9 cellular contexts compared by ENCODE assay signal in the genomic region with DNA sequence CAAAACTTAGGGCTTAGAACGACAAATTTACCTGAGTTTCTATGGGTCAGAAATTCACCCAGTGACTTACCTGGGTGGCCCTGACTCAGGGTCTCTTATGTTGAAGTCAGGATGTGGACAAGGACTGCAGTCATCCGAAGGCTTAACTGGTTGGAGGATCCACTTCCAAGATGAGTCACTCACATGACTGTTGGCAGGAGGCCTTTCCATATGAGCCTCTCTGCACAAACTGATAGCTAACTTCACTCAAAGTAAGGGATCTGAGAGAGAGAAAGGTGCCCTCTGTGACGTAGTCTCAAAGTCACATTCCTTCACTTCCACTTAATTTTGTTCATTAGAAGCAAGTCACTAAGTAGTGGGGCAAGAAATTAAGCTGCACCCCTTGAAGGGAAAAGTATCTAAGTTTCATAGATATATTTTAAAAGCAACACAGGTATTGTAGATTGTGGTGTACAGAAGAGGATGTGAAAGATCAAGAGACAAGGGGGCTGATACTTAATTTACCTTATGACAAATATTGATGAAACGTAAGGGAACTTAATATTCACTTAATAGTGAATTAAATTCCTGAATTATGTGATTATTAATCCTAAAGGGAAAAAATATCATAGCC. TPM values are rescaled to one million over a fixed set of nuclear protein-coding genes. Genes with fewer than 3 reads are reported as not detected.
DNase-seq lines count a peak whose midpoint lies in the region; ATAC-seq and TF ChIP-seq lines count a peak whose summit lies in the region.
"Had no signal": no experiment of that assay in that cellular context is flagged by ENCODE, and none has a peak within 500 bp of the region (broad histone marks: within the 10 kb centered on the region; RNA-seq: fewer than 3 reads in every experiment).

No MANE protein-coding gene starts in this region.

- no peaks in the 10 kb centered on the region for H3K9me3 Mint-ChIP-seq in glutamatergic neuron (ENCODE audit: unreplicated experiment)

- TF ChIP-seq CTCF in glutamatergic neuron (IDR thresholded peaks at IDR 0.05; ENCODE audit: partially characterized antibody, unreplicated experiment) (no peak), right atrium auricular region (IDR thresholded peaks at IDR 0.05) (no peak)

- H3K4me3 ChIP-seq in right atrium auricular region: no peak overlapping the region

- H3K27me3 Mint-ChIP-seq in glutamatergic neuron (ENCODE audit: unreplicated experiment): peaks cover 2% of the 10 kb centered on the region

- no peak overlapping the region for H3K27ac ChIP-seq in right atrium auricular region

- H3K36me3 ChIP-seq in right atrium auricular region: peaks cover 8% of the 10 kb centered on the region

- H3K9me3 ChIP-seq in right atrium auricular region: no peaks in the 10 kb centered on the region

- no peaks in the 10 kb centered on the region for H3K27me3 ChIP-seq in right atrium auricular region

- H3K27ac Mint-ChIP-seq in glutamatergic neuron (ENCODE audit: unreplicated experiment): no peak overlapping the region

- H3K36me3 Mint-ChIP-seq in glutamatergic neuron (ENCODE audit: unreplicated experiment): no peaks in the 10 kb centered on the region

- ATAC-seq in HG03442 (IDR thresholded peaks at IDR 0.05; ENCODE audit: unreplicated experiment): peak; percentile 71
- no peak for ATAC-seq in HG02973 (IDR thresholded peaks at IDR 0.05; ENCODE audit: unreplicated experiment)
- ATAC-seq in activated CD4-positive, CD25-positive, alpha-beta regulatory T cell treated with anti-CD3 and anti-CD28 coated beads, Interleukin-2, amount 50 U/mL, for 24 hours: no peak

- no peak overlapping the region for H3K4me3 Mint-ChIP-seq in glutamatergic neuron (ENCODE audit: unreplicated experiment)

- H3K4me1 ChIP-seq in right atrium auricular region: no peaks in the 10 kb centered on the region

- H3K4me1 Mint-ChIP-seq in glutamatergic neuron (ENCODE audit: low read depth, unreplicated experiment): no peaks in the 10 kb centered on the region

- DNase-seq in EL (peak; percentile 81), brain pericyte (ENCODE audit: low read depth, low spot score) (peak; percentile 18), myocyte (ENCODE audit: low read depth) (peak; percentile 54), glutamatergic neuron (no peak), right atrium auricular region (ENCODE audit: low spot score) (no peak)
- DNase-seq: NCI-H2227 treated with DMSO at 0.1 percent for 48 hours had no signal

RNA-seq across cellular contexts. Expression of a gene that starts 48.4 kb away (rescaled TPM):
- total RNA-seq in myocyte (73.2 and 74.6 TPM in 2 replicates), glutamatergic neuron (ENCODE audit: unreplicated experiment) (45.9 TPM), right atrium auricular region (10 to 100 TPM; 40.2 to 50.9 TPM)
- polyA plus RNA-seq in myocyte (2012): 35.1 TPM

Comparison
In these comparisons a context has a peak if more than half of its experiments do, and no peak if none do; other contexts are left out.
1. DNase-seq: peak in EL (single experiment), brain pericyte (single experiment) and myocyte (single experiment); none in glutamatergic neuron (single experiment) and right atrium auricular region (single experiment).